Comparison of ENCODE assay signal across 13 cellular contexts in genomic region chr3:171811913-171812321, GRCh38. TPM values are rescaled to one million over a fixed set of nuclear protein-coding genes. Genes with fewer than 3 reads are reported as not detected.
DNase-seq lines count a peak whose midpoint lies in the region; ATAC-seq, FAIRE-seq and TF ChIP-seq lines count a peak whose summit lies in the region.
"Had no signal": no experiment of that assay in that cellular context is flagged by ENCODE, and none has a peak within 500 bp of the region (broad histone marks: within the 10 kb centered on the region; RNA-seq: fewer than 3 reads in every experiment).

No MANE protein-coding gene starts in this region.

- intact Hi-C loops in adrenal gland (cut with DNase I) = no loop called here

- no peaks in the 10 kb centered on the region for H3K9me3 ChIP-seq in adrenal gland (replicated peaks in 1 of 3)
- no peaks in the 10 kb centered on the region for H3K9me3 ChIP-seq in thoracic aorta
- H3K9me3 ChIP-seq: upper lobe of right lung had no signal

- DNase-seq in HT1080 (ENCODE audit: low read depth) = peak; percentile 61
- DNase-seq in adrenal gland = peak in 3 of 7 donors; percentile 35 to 45 (median 43)
- DNase-seq in fibroblast of villous mesenchyme (ENCODE audit: low read depth) = peak; percentile 81
- DNase-seq in thoracic aorta (ENCODE audit: low spot score) = no peak
- DNase-seq in D721Med (ENCODE audit: insufficient read length, low spot score) = no peak
- no peak for DNase-seq in NCI-H774 (lab: John Stamatoyannopoulos, UW)
- DNase-seq in SIG-M5 (lab: John Stamatoyannopoulos, UW) = no peak
- no peak for DNase-seq in DMS 273 treated with DMSO at 0.1 percent for 48 hours (lab: John Stamatoyannopoulos, UW)
- DNase-seq: activated CD4-positive, alpha-beta T cell treated with anti-CD3 and anti-CD28 coated beads for 1 hour; RPMI8226; upper lobe of right lung had no signal

- H3K27me3 ChIP-seq in adrenal gland (no peaks in the 10 kb centered on the region), thoracic aorta (replicated peaks; ENCODE audit: insufficient read depth) (no peaks in the 10 kb centered on the region)
- H3K27me3 ChIP-seq: upper lobe of right lung had no signal

- H3K36me3 ChIP-seq in adrenal gland (replicated peaks in 1 of 2) (no peaks in the 10 kb centered on the region), thoracic aorta (no peaks in the 10 kb centered on the region)
- H3K36me3 ChIP-seq: upper lobe of right lung had no signal

- 95 to 98% (median 96%) methylated on average over 9 of the region's 9 CpGs for WGBS in adrenal gland, 4 donors

- no peak for ATAC-seq in thoracic aorta (ENCODE audit: insufficient number of reproducible peaks, low FRiP score, low read depth)
- ATAC-seq: upper lobe of right lung had no signal

- H3K4me1 ChIP-seq in adrenal gland (replicated peaks in 1 of 2) (peaks cover 0 to 26% of the 10 kb centered on the region in 2 donors), thoracic aorta (ENCODE audit: control insufficient read depth in 1 of 2, low read depth in 2 of 2) (peaks cover 7 to 22% of the 10 kb centered on the region in 2 donors)

- H3K27ac ChIP-seq in adrenal gland (peak overlapping the region in 4 of 5 donors; percentile 25 to 96 (median 65)), thoracic aorta (peak overlapping the region; percentile 36 to 84)

- no peak overlapping the region for H3K4me3 ChIP-seq in adrenal gland
- no peak overlapping the region for H3K4me3 ChIP-seq in fibroblast of villous mesenchyme (ENCODE audit: low read depth, low read length)
- no peak overlapping the region for H3K4me3 ChIP-seq in thoracic aorta
- H3K4me3 ChIP-seq: upper lobe of right lung had no signal

- no peak for TF ChIP-seq POLR2A in adrenal gland (IDR thresholded peaks at IDR 0.05)

- no peak for FAIRE-seq in D721Med (lab: Jason Lieb, UNC)

- TF ChIP-seq CTCF in adrenal gland (IDR thresholded peaks at IDR 0.05) (no peak), fibroblast of villous mesenchyme (IDR thresholded peaks at IDR 0.05; ENCODE audit: insufficient read depth, low read depth, low read length) (no peak), thoracic aorta (IDR thresholded peaks at IDR 0.05) (no peak), D721Med (IDR thresholded peaks at IDR 0.05; ENCODE audit: insufficient read depth, missing control alignments) (no peak)

RNA-seq across cellular contexts. Expression of gene PLD1, which starts 1.6 kb away (rescaled TPM):
- 6.2 and 7.5 TPM in 2 replicates for total RNA-seq in HT1080 (2014; rRNA removed; shearing (Covaris generic))
- 8.2 and 11.2 TPM in 2 replicates for polyA plus RNA-seq in HT1080 (2015; cell fraction: cytosol; rRNA removed)
- 28.6 and 31.8 TPM in 2 replicates for polyA plus RNA-seq in HT1080 (2015; cell fraction: nucleus; rRNA removed)
- total RNA-seq in adrenal gland = 100 to 1,000 TPM in 6 of 8 donors, 10 to 100 TPM in 2; 60.3 to 178 (median 126) TPM
- polyA plus RNA-seq in adrenal gland = 10 to 100 TPM; 25.7 to 79.8 (median 36.5) TPM
- 18.0 and 19.4 TPM in 2 replicates for total RNA-seq in fibroblast of villous mesenchyme
- 10 to 100 TPM; 51.3 to 95.2 TPM for total RNA-seq in thoracic aorta
- total RNA-seq: G401 had no signal

RNA-seq across cellular contexts. Expression of gene TMEM212, which starts 31.2 kb away (rescaled TPM):
- not detected in 2 replicates for total RNA-seq in HT1080 (2014; rRNA removed; shearing (Covaris generic))
- not detected in 2 replicates for polyA plus RNA-seq in HT1080 (2015; cell fraction: cytosol; rRNA removed)
- not detected in 2 replicates for polyA plus RNA-seq in HT1080 (2015; cell fraction: nucleus; rRNA removed)
- total RNA-seq in adrenal gland = not detected
- polyA plus RNA-seq in adrenal gland = not detected
- not detected in 2 replicates for total RNA-seq in fibroblast of villous mesenchyme
- not detected for total RNA-seq in thoracic aorta
- total RNA-seq: G401, omental fat pad, upper lobe of right lung had no signal

Comparison
In these comparisons a context has a peak if more than half of its experiments do, and no peak if none do; other contexts are left out.
1. DNase-seq: peak in HT1080 (single experiment) and fibroblast of villous mesenchyme (single experiment); none in thoracic aorta (single experiment), D721Med (single experiment), NCI-H774 (single experiment), SIG-M5 (single experiment) and DMS 273 treated with DMSO at 0.1 percent for 48 hours (single experiment).